Comparison of ENCODE assay signal across 16 cellular contexts in genomic region chr5:91145233-91145620, GRCh38.
A peak's percentile ranks its signal among the peaks of the same experiment; 100 is the strongest.
DNase-seq lines count a peak whose midpoint lies in the region; ATAC-seq, FAIRE-seq and TF ChIP-seq lines count a peak whose summit lies in the region.
"Had no signal": no experiment of that assay in that cellular context is flagged by ENCODE, and none has a peak within 500 bp of the region (broad histone marks: within the 10 kb centered on the region; RNA-seq: fewer than 3 reads in every experiment).

No MANE protein-coding gene starts in this region.

- 26 to 47% (median 35%) methylated on average over 2 of the region's 2 CpGs for WGBS in heart left ventricle, 4 donors
- WGBS in gastroesophageal sphincter (ENCODE audit: low coverage in 1 of 2), 2 donors = 7 to 18% methylated on average over 2 of the region's 2 CpGs
- WGBS in pancreas, 2 donors = 3 to 5% methylated on average over 2 of the region's 2 CpGs
- 3 to 4% methylated on average over 2 of the region's 2 CpGs for WGBS in aorta, 2 donors

- H3K36me3 ChIP-seq in heart left ventricle (no peaks in the 10 kb centered on the region), gastroesophageal sphincter (no peaks in the 10 kb centered on the region), pancreas (no peaks in the 10 kb centered on the region), aorta (ENCODE audit: control insufficient read depth in 1 of 2, insufficient read depth in 2 of 2, low read length in 1 of 2) (no peaks in the 10 kb centered on the region)
- H3K36me3 ChIP-seq: prostate gland had no signal

- ATAC-seq in heart left ventricle (peak in 3 of 4 donors; percentile 8 to 47 (median 35)), gastroesophageal sphincter (peak; percentile 54), pancreas (peak in 3 of 4 donors; percentile 21 to 63 (median 40)), aorta (ENCODE audit: low FRiP score) (peak; percentile 67), GM21381 (IDR thresholded peaks at IDR 0.05; ENCODE audit: unreplicated experiment) (no peak)

- H3K4me1 ChIP-seq in heart left ventricle (peaks cover 0 to 47% (median 10%) of the 10 kb centered on the region in 12 donors), gastroesophageal sphincter (peaks cover 0 to 28% (median 7%) of the 10 kb centered on the region in 3 donors), pancreas (peaks cover 0 to 26% (median 0%) of the 10 kb centered on the region in 3 donors), aorta (ENCODE audit: control insufficient read depth in 1 of 2, insufficient read depth in 2 of 2, low read length in 2 of 2) (peaks cover 0 to 1% of the 10 kb centered on the region in 2 donors)
- H3K4me1 ChIP-seq: prostate gland had no signal

- intact Hi-C loops in heart left ventricle (cut with DNase I) (no loop called here), cardiac septum (cut with DNase I) (loop anchor here (5.0 kb wide), 1 partner anchor 38 kb away; no protein-coding TSS in a partner anchor), pancreas (cut with DNase I) (no loop called here), aorta (cut with DNase I) (no loop called here)

- DNase-seq in heart left ventricle (no peak), cardiac septum (ENCODE audit: low spot score) (no peak), pancreas (no peak), aorta (no peak), DMS 273 treated with DMSO at 0.1 percent for 48 hours (lab: John Stamatoyannopoulos, UW) (no peak), frontal cortex (ENCODE audit: low spot score in 2 of 2) (no peak)
- DNase-seq: activated CD4-positive, alpha-beta T cell treated with anti-CD3 and anti-CD28 coated beads for 1 hour; activated CD8-positive, alpha-beta memory T cell treated with anti-CD3 and anti-CD28 coated beads, Interleukin-2, amount 50 U/mL, for 48 hours; NCI-H2081 treated with DMSO at 0.1 percent for 48 hours; NCI-H526; stimulated activated CD4-positive, alpha-beta T cell treated with anti-CD3 and anti-CD28 coated beads, Interleukin-2, amount 100 ng/mL, for 48 hours had no signal

- FAIRE-seq in pancreas (lab: Jason Lieb, UNC) (no peak), frontal cortex (lab: Jason Lieb, UNC) (no peak)
- FAIRE-seq: G401.6, RCC 7860 had no signal

- H3K27me3 ChIP-seq in heart left ventricle (no peaks in the 10 kb centered on the region), gastroesophageal sphincter (no peaks in the 10 kb centered on the region), pancreas (no peaks in the 10 kb centered on the region), aorta (ENCODE audit: control insufficient read depth in 1 of 2, insufficient read depth in 2 of 2, low read length in 1 of 2) (no peaks in the 10 kb centered on the region)

- H3K9me3 ChIP-seq in heart left ventricle = no peaks in the 10 kb centered on the region
- H3K9me3 ChIP-seq in gastroesophageal sphincter = no peaks in the 10 kb centered on the region
- H3K9me3 ChIP-seq in pancreas = no peaks in the 10 kb centered on the region
- no peaks in the 10 kb centered on the region for H3K9me3 ChIP-seq in aorta (ENCODE audit: control insufficient read depth, low read length)
- H3K9me3 ChIP-seq: prostate gland had no signal

- TF ChIP-seq EP300 in gastroesophageal sphincter (IDR thresholded peaks at IDR 0.05) = no peak

- H3K4me3 ChIP-seq in heart left ventricle (peak overlapping the region in 5 of 12 donors; percentile 2 to 36 (median 21)), gastroesophageal sphincter (no peak overlapping the region), pancreas (peak overlapping the region in 1 of 4 donors; percentile 9), aorta (ENCODE audit: low read length in 2 of 2) (no peak overlapping the region)
- H3K4me3 ChIP-seq: prostate gland had no signal

- H3K27ac ChIP-seq in heart left ventricle (peak overlapping the region; percentile 22 to 68 (median 50)), gastroesophageal sphincter (peak overlapping the region in 3 of 4 donors; percentile 23 to 54 (median 48)), pancreas (peak overlapping the region in 2 of 4 donors; percentile 39 to 44), aorta (ENCODE audit: low read depth in 1 of 2, low read length in 2 of 2) (no peak overlapping the region)

- TF ChIP-seq POLR2A in heart left ventricle (IDR thresholded peaks at IDR 0.05) (no peak), gastroesophageal sphincter (IDR thresholded peaks at IDR 0.05) (no peak)

- TF ChIP-seq CTCF in heart left ventricle (IDR thresholded peaks at IDR 0.05) = no peak
- TF ChIP-seq CTCF in gastroesophageal sphincter (IDR thresholded peaks at IDR 0.05) = no peak
- no peak for TF ChIP-seq CTCF in pancreas (IDR thresholded peaks at IDR 0.05)

Comparison
In these comparisons a context has a peak if more than half of its experiments do, and no peak if none do; other contexts are left out.
1. H3K27ac ChIP-seq: peak in heart left ventricle (12 of 12) and gastroesophageal sphincter (3 of 4); none in aorta (0 of 2).